In genomic region chr12:110501722-110502448, GRCh38 we compare ENCODE assay signal across 8 cellular contexts. TPM values are rescaled to one million over a fixed set of nuclear protein-coding genes. Genes with fewer than 3 reads are reported as not detected.
A peak's percentile ranks its signal among the peaks of the same experiment; 100 is the strongest.
DNase-seq lines count a peak whose midpoint lies in the region; ATAC-seq and TF ChIP-seq lines count a peak whose summit lies in the region.

TSS of gene RAD9B (plus strand) at chr12:110502331. CDS start at chr12:110502338, 7 bp downstream.
TSS of gene VPS29 (minus strand) at chr12:110502111. CDS start at chr12:110502051, 60 bp downstream.

- DNase-seq in AG09319 (ENCODE audit: extremely low read depth, low read depth) (peak; percentile 95), NCI-H345 (lab: John Stamatoyannopoulos, UW) (peak; percentile 97), inferior parietal cortex (ENCODE audit: extremely low spot score) (peak; percentile 99), spleen (peak; percentile 99)
- DNase-seq in activated CD4-positive, CD25-positive, alpha-beta regulatory T cell (lab: John Stamatoyannopoulos, UW), result peak; percentile 96 to 98 (median 98)
- DNase-seq in central memory CD4-positive, alpha-beta T cell, result peak; percentile 100

- H3K4me1 ChIP-seq in spleen, result peaks cover 24 to 53% (median 42%) of the 10 kb centered on the region in 6 donors

- no peaks in the 10 kb centered on the region for H3K9me3 ChIP-seq in spleen

- peak within 1 kb of the TSS; percentile 58 to 98 (median 93) for H3K4me3 ChIP-seq in spleen

- TF ChIP-seq POLR2A in spleen (IDR thresholded peaks at IDR 0.05), result peak; percentile 68 to 84 (median 79)

- TF ChIP-seq CTCF in AG09319 (IDR thresholded peaks at IDR 0.05; ENCODE audit: low read depth, low read length) (no peak), spleen (IDR thresholded peaks at IDR 0.05 in 8 of 11, conservative IDR thresholded peaks at IDR 0.05 in 3 of 11) (peak in 3 of 11 experiments; percentile 15 to 28 (median 26))

- peak within 1 kb of the TSS; percentile 90 to 99 (median 96) for H3K27ac ChIP-seq in spleen

- WGBS in spleen, 5 donors, result 0 to 1% (median 1%) methylated on average over 48 to 55 of the region's 55 CpGs

- H3K36me3 ChIP-seq in spleen, result peaks cover 0 to 12% (median 0%) of the 10 kb centered on the region in 6 donors

- intact Hi-C loops in spleen (cut with DNase I; ENCODE audit: low total_unique reads), result loop anchor here (10.0 kb wide), 1 partner anchor 47 kb away; the partner anchor contains the start of gene ARPC3

- peak; percentile 90 for ATAC-seq in GM19025 (IDR thresholded peaks at IDR 0.05; ENCODE audit: low read depth, unreplicated experiment)
- peak; percentile 93 for ATAC-seq in HG03280 (IDR thresholded peaks at IDR 0.05; ENCODE audit: unreplicated experiment)

- no peaks in the 10 kb centered on the region for H3K27me3 ChIP-seq in spleen (replicated peaks in 1 of 7)

RNA-seq across cellular contexts. Expression of gene RAD9B, which starts in this region (rescaled TPM):
- total RNA-seq in spleen, result 1 to 10 TPM in 6 of 7 donors, under 1 TPM in 1; 0.67 to 2.2 (median 1.4) TPM
- polyA plus RNA-seq in spleen, result under 1 TPM; 0.35 to 0.74 (median 0.61) TPM

RNA-seq across cellular contexts. Expression of gene VPS29, which starts in this region (rescaled TPM):
- total RNA-seq in spleen, result 100 to 1,000 TPM in 4 of 7 donors, 10 to 100 TPM in 3; 77.9 to 131 (median 103) TPM
- polyA plus RNA-seq in spleen, result 100 to 1,000 TPM; 152 to 228 (median 193) TPM

Comparison
In these comparisons a context has a peak if more than half of its experiments do, and no peak if none do; other contexts are left out.
1. Peak in every context shown above with its lines: DNase-seq, ATAC-seq, H3K4me3 ChIP-seq and H3K27ac ChIP-seq.